Comparison of ENCODE assay signal across 7 cellular contexts in genomic region chr14:69648480-69649414, GRCh38. TPM values are rescaled to one million over a fixed set of nuclear protein-coding genes. Genes with fewer than 3 reads are reported as not detected.
DNase-seq lines count a peak whose midpoint lies in the region; ATAC-seq and TF ChIP-seq lines count a peak whose summit lies in the region.

No MANE protein-coding gene starts in this region.

- H3K4me2 ChIP-seq in hepatocyte: peak overlapping the region; percentile 47
- no peak overlapping the region for H3K4me2 ChIP-seq in GM23338

- peaks cover 5% of the 10 kb centered on the region for H3K27me3 Mint-ChIP-seq in GM23338 (ENCODE audit: insufficient read depth, low read depth, poor library complexity)

- H3K4me3 ChIP-seq in hepatocyte: no peak overlapping the region
- peak overlapping the region; percentile 44 for H3K4me3 ChIP-seq in thoracic aorta
- no peak overlapping the region for H3K4me3 ChIP-seq in GM23338

- H4K20me1 ChIP-seq in hepatocyte (ENCODE audit: insufficient read depth, poor library complexity, severe bottlenecking): no peaks in the 10 kb centered on the region
- no peaks in the 10 kb centered on the region for H4K20me1 ChIP-seq in GM23338 (replicated peaks; ENCODE audit: insufficient read depth)

- H3K9me2 ChIP-seq in hepatocyte (replicated peaks; ENCODE audit: insufficient read depth): no peaks in the 10 kb centered on the region
- H3K9me2 ChIP-seq in GM23338 (ENCODE audit: insufficient read depth): 0 out of 2 replicates have a peak, but pooled peaks cover 10% of the 10 kb centered on the region

- 24% methylated on average over 5 of the region's 5 CpGs for WGBS in hepatocyte (ENCODE audit: low lambda C conversion rate, missing lambda C conversion rate)

- TF ChIP-seq CTCF in VCaP (conservative IDR thresholded peaks at IDR 0.05) (no peak), hepatocyte (IDR thresholded peaks at IDR 0.05; ENCODE audit: poor library complexity) (no peak), thoracic aorta (IDR thresholded peaks at IDR 0.05) (no peak), GM23338 (conservative IDR thresholded peaks at IDR 0.05; ENCODE audit: low read depth in 2 of 2) (no peak)

- no peak overlapping the region for H3K4me3 Mint-ChIP-seq in GM23338

- H3K9me3 ChIP-seq in hepatocyte (ENCODE audit: low read depth) (no peaks in the 10 kb centered on the region), thoracic aorta (no peaks in the 10 kb centered on the region)

- H3K9me3 Mint-ChIP-seq in GM23338: no peaks in the 10 kb centered on the region

- peak; percentile 48 for DNase-seq in hepatocyte (ENCODE audit: low spot score)
- no peak for DNase-seq in thoracic aorta (ENCODE audit: low spot score)
- no peak for DNase-seq in LoVo (ENCODE audit: low spot score)
- no peak for DNase-seq in GM23338 (ENCODE audit: low spot score)

- peaks cover 86% of the 10 kb centered on the region for H3K79me2 ChIP-seq in hepatocyte
- no peaks in the 10 kb centered on the region for H3K79me2 ChIP-seq in GM23338 (replicated peaks; ENCODE audit: insufficient read depth)

- H3K4me1 Mint-ChIP-seq in GM23338: peaks cover 45% of the 10 kb centered on the region

- peak; percentile 65 for ATAC-seq in GM18517 (IDR thresholded peaks at IDR 0.05; ENCODE audit: unreplicated experiment)
- ATAC-seq in HG03108 (IDR thresholded peaks at IDR 0.05; ENCODE audit: unreplicated experiment): peak; percentile 51
- no peak for ATAC-seq in thoracic aorta (ENCODE audit: insufficient number of reproducible peaks, low FRiP score, low read depth)
- no peak for ATAC-seq in GM23338

- H3K36me3 ChIP-seq in hepatocyte (replicated peaks; ENCODE audit: insufficient read depth, low read depth) (no peaks in the 10 kb centered on the region), thoracic aorta (no peaks in the 10 kb centered on the region), GM23338 (ENCODE audit: insufficient read depth) (no peaks in the 10 kb centered on the region)

- no peaks in the 10 kb centered on the region for H3K36me3 Mint-ChIP-seq in GM23338 (ENCODE audit: low read depth)

- H2AFZ ChIP-seq in hepatocyte: no peak overlapping the region
- no peak overlapping the region for H2AFZ ChIP-seq in GM23338

- H3K27me3 ChIP-seq in hepatocyte (no peaks in the 10 kb centered on the region), thoracic aorta (replicated peaks; ENCODE audit: insufficient read depth) (no peaks in the 10 kb centered on the region), GM23338 (ENCODE audit: insufficient read depth) (no peaks in the 10 kb centered on the region)

- H3K27ac Mint-ChIP-seq in GM23338: no peak overlapping the region

- H3K4me1 ChIP-seq in hepatocyte (ENCODE audit: insufficient read depth) (peaks cover 69% of the 10 kb centered on the region), thoracic aorta (ENCODE audit: control insufficient read depth in 1 of 2, low read depth in 2 of 2) (peaks cover 62 to 75% of the 10 kb centered on the region in 2 donors), GM23338 (ENCODE audit: insufficient read depth) (peaks cover 25% of the 10 kb centered on the region)

- peak overlapping the region; percentile 83 for H3K27ac ChIP-seq in VCaP
- peak overlapping the region; percentile 88 for H3K27ac ChIP-seq in hepatocyte
- peak overlapping the region; percentile 68 to 75 for H3K27ac ChIP-seq in thoracic aorta
- H3K27ac ChIP-seq in GM23338 (ENCODE audit: low read depth): no peak overlapping the region

- H3F3A ChIP-seq in GM23338 (replicated peaks; ENCODE audit: low read depth): no peaks in the 10 kb centered on the region

TF ChIP-seq in GM23338, 12 proteins besides CTCF, POLR2A, EP300 and RAD21 (continues in another document):
- TF ChIP-seq POLR2AphosphoS5 (IDR thresholded peaks at IDR 0.05; ENCODE audit: low read depth) (no peak), ETS1 (IDR thresholded peaks at IDR 0.05) (no peak), EZH2phosphoT487 (IDR thresholded peaks at IDR 0.05; ENCODE audit: unreplicated experiment) (no peak), REST (IDR thresholded peaks at IDR 0.05; ENCODE audit: unreplicated experiment) (no peak), EZH2 (IDR thresholded peaks at IDR 0.05; ENCODE audit: low read depth, unreplicated experiment) (no peak)

RNA-seq across cellular contexts. Expression of gene SUSD6, which starts 37.4 kb away (rescaled TPM):
- total RNA-seq in hepatocyte: 16.2 and 28.4 TPM in 2 replicates
- 15.7 and 16.3 TPM in 2 replicates for polyA plus RNA-seq in hepatocyte
- 10 to 100 TPM; 51.7 to 80.1 TPM for total RNA-seq in thoracic aorta
- 3.4 and 4.5 TPM in 2 replicates for total RNA-seq in GM23338 (2014; rRNA removed; shearing (Covaris generic))
- polyA plus RNA-seq in GM23338 (2016; fragmentation: Nextera tagmentation; extraction: Ambion mirVana): 2.8 and 3.3 TPM in 2 replicates

Comparison
In these comparisons a context has a peak if more than half of its experiments do, and no peak if none do; other contexts are left out.
1. ATAC-seq: peak in GM18517 (single experiment) and HG03108 (single experiment); none in thoracic aorta (single experiment) and GM23338 (single experiment).